ENCODE assay signal across 23 cellular contexts in genomic region chr12:6058481-6059161, GRCh38.
DNase-seq lines count a peak whose midpoint lies in the region; ATAC-seq and TF ChIP-seq lines count a peak whose summit lies in the region.
"Had no signal": no experiment of that assay in that cellular context is flagged by ENCODE, and none has a peak within 500 bp of the region (broad histone marks: within the 10 kb centered on the region; RNA-seq: fewer than 3 reads in every experiment).

No MANE protein-coding gene starts in this region.

- no peak overlapping the region for H3K4ac ChIP-seq in mesendoderm (ENCODE audit: low read depth, low read length)

- peaks cover 10% of the 10 kb centered on the region for H3K27me3 Mint-ChIP-seq in endodermal cell (ENCODE audit: insufficient read depth)
- H3K27me3 Mint-ChIP-seq in CD8-positive, alpha-beta T cell (ENCODE audit: low read depth): peaks cover 3% of the 10 kb centered on the region

- 75 to 98% methylated on average over 6 to 15 of the region's 15 CpGs for WGBS in endodermal cell (ENCODE audit: insufficient coverage in 1 of 2, insufficient read length in 1 of 2), 2 experiments
- no CpG with 5 or more reads among the region's 15 CpGs for WGBS in mesendoderm (ENCODE audit: extremely low coverage, insufficient coverage, low lambda C conversion rate)

- peak overlapping the region; percentile 3 for H3K4me3 ChIP-seq in NT2/D1 (ENCODE audit: insufficient read length, low read depth)
- no peak overlapping the region for H3K4me3 ChIP-seq in endodermal cell (ENCODE audit: low read length)
- no peak overlapping the region for H3K4me3 ChIP-seq in mesendoderm (ENCODE audit: low read length)
- H3K4me3 ChIP-seq in CD8-positive, alpha-beta T cell (ENCODE audit: low read depth, low read length): no peak overlapping the region
- H3K4me3 ChIP-seq: BLaER1 had no signal

- H2BK5ac ChIP-seq in mesendoderm (ENCODE audit: low read length): no peak overlapping the region

- POLR2A ChIA-PET in CD8-positive, alpha-beta T cell (lab: Charles Lee): no interaction called here

- peaks cover 37% of the 10 kb centered on the region for H3K4me1 Mint-ChIP-seq in endodermal cell
- peaks cover 14% of the 10 kb centered on the region for H3K4me1 Mint-ChIP-seq in CD8-positive, alpha-beta T cell (ENCODE audit: low read depth)

- H3K79me1 ChIP-seq in mesendoderm (ENCODE audit: low read length): no peaks in the 10 kb centered on the region

- no peak overlapping the region for H3K4me3 Mint-ChIP-seq in endodermal cell
- no peak overlapping the region for H3K4me3 Mint-ChIP-seq in CD8-positive, alpha-beta T cell

- H3K9ac ChIP-seq in NT2/D1 (ENCODE audit: insufficient read length, low read depth) (peak overlapping the region; percentile 83), endodermal cell (ENCODE audit: extremely low read depth, low read length, poor library complexity, severe bottlenecking) (no peak overlapping the region), mesendoderm (ENCODE audit: low read length) (no peak overlapping the region)
- H3K9ac ChIP-seq: BLaER1 had no signal

- H3K27me3 ChIP-seq in NT2/D1 (ENCODE audit: insufficient read depth, insufficient read length) (no peaks in the 10 kb centered on the region), endodermal cell (ENCODE audit: control insufficient read depth, insufficient read depth, low read length, poor library complexity, severe bottlenecking) (no peaks in the 10 kb centered on the region), mesendoderm (ENCODE audit: insufficient read depth, low read length, poor library complexity) (no peaks in the 10 kb centered on the region)
- H3K27me3 ChIP-seq in CD8-positive, alpha-beta T cell (ENCODE audit: insufficient read depth, low read length): no peaks in the 10 kb centered on the region

- no peak overlapping the region for H4K8ac ChIP-seq in mesendoderm (ENCODE audit: low read depth, low read length)

- H2BK15ac ChIP-seq in mesendoderm (replicated peaks; ENCODE audit: low read depth): no peak overlapping the region

- peaks cover 78% of the 10 kb centered on the region for H3K36me3 Mint-ChIP-seq in endodermal cell (ENCODE audit: low read depth)
- H3K36me3 Mint-ChIP-seq in CD8-positive, alpha-beta T cell: no peaks in the 10 kb centered on the region
- H3K36me3 Mint-ChIP-seq: CD4-positive, alpha-beta memory T cell had no signal

- H3K27ac Mint-ChIP-seq in endodermal cell: no peak overlapping the region
- H3K27ac Mint-ChIP-seq in CD8-positive, alpha-beta T cell: no peak overlapping the region
- H3K27ac Mint-ChIP-seq: CD4-positive, alpha-beta memory T cell had no signal

- H3K27ac ChIP-seq in C4-2B: peak overlapping the region; percentile 38
- no peak overlapping the region for H3K27ac ChIP-seq in endodermal cell (ENCODE audit: low read depth, low read length)
- H3K27ac ChIP-seq in mesendoderm (ENCODE audit: low read depth, low read length): no peak overlapping the region
- H3K27ac ChIP-seq in CD8-positive, alpha-beta T cell (ENCODE audit: low read depth, low read length): no peak overlapping the region
- H3K27ac ChIP-seq: 22Rv1, BLaER1 had no signal

- no peaks in the 10 kb centered on the region for H3K79me2 ChIP-seq in mesendoderm (ENCODE audit: control insufficient read depth, insufficient read depth, low read length)

- no peak overlapping the region for H2AK5ac ChIP-seq in mesendoderm (ENCODE audit: low read length)

- no peak overlapping the region for H3K4me2 ChIP-seq in mesendoderm (ENCODE audit: low read length)
- H3K4me2 ChIP-seq: BLaER1 had no signal

- peaks cover 35% of the 10 kb centered on the region for H3K4me1 ChIP-seq in NT2/D1 (ENCODE audit: insufficient read depth, insufficient read length)
- peaks cover 11% of the 10 kb centered on the region for H3K4me1 ChIP-seq in endodermal cell (ENCODE audit: control insufficient read depth, insufficient read depth, low read length)
- peaks cover 6% of the 10 kb centered on the region for H3K4me1 ChIP-seq in mesendoderm (ENCODE audit: control insufficient read depth, low read depth, low read length)
- H3K4me1 ChIP-seq in CD8-positive, alpha-beta T cell (ENCODE audit: insufficient read depth, low read length): peaks cover 8% of the 10 kb centered on the region

- peak overlapping the region; percentile 53 for H3K23ac ChIP-seq in mesendoderm (ENCODE audit: low read length)

- intact Hi-C loops in CD8-positive, alpha-beta T cell (cut with DNase I, micrococcal nuclease): no loop called here

- no peaks in the 10 kb centered on the region for H3K9me3 Mint-ChIP-seq in endodermal cell
- H3K9me3 Mint-ChIP-seq in CD8-positive, alpha-beta T cell: no peaks in the 10 kb centered on the region
- H3K9me3 Mint-ChIP-seq: CD4-positive, alpha-beta memory T cell had no signal

- no peak overlapping the region for H2BK120ac ChIP-seq in mesendoderm (ENCODE audit: low read depth, low read length)

- peak overlapping the region; percentile 95 for H3K56ac ChIP-seq in mesendoderm (ENCODE audit: low read length)

- DNase-seq in NT2/D1 (ENCODE audit: low read depth, low spot score) (no peak), endodermal cell (peak; percentile 63), mesendoderm (no peak), NCI-H2171 treated with DMSO at 0.1 percent for 48 hours (lab: John Stamatoyannopoulos, UW) (no peak), kidney tubule cell (ENCODE audit: low spot score) (no peak), GDM1 (lab: John Stamatoyannopoulos, UW) (no peak)
- DNase-seq in CD8-positive, alpha-beta T cell: no peak
- DNase-seq: ACHN; CD4-positive, alpha-beta memory T cell; DMS153; GF-D8; KBM-7; NCI-H1092 treated with DMSO at 0.1 percent for 48 hours; NCI-H1436 treated with DMSO at 0.1 percent for 48 hours; NCI-H1930; NCI-H2227 treated with DMSO at 0.1 percent for 48 hours; NCI-H510A; NCI-H82; Right ventricle myocardium superior; SW 1271 had no signal

- H3K9me3 ChIP-seq in NT2/D1 (ENCODE audit: insufficient read depth, low read length) (no peaks in the 10 kb centered on the region), endodermal cell (ENCODE audit: control insufficient read depth, low read length) (no peaks in the 10 kb centered on the region)
- H3K9me3 ChIP-seq in CD8-positive, alpha-beta T cell (ENCODE audit: low read length): no peaks in the 10 kb centered on the region
- H3K9me3 ChIP-seq: BLaER1 had no signal

- no peak for ATAC-seq in CD8-positive, alpha-beta T cell

- H4K5ac ChIP-seq in mesendoderm (ENCODE audit: low read length): no peak overlapping the region

- H3K36me3 ChIP-seq in NT2/D1 (ENCODE audit: insufficient read depth, insufficient read length, low read length): no peaks in the 10 kb centered on the region
- H3K36me3 ChIP-seq in endodermal cell (ENCODE audit: control insufficient read depth, insufficient read depth, low read length): peaks cover 37% of the 10 kb centered on the region
- H3K36me3 ChIP-seq in mesendoderm (ENCODE audit: control insufficient read depth, insufficient read depth, low read length): no peaks in the 10 kb centered on the region
- H3K36me3 ChIP-seq in CD8-positive, alpha-beta T cell (ENCODE audit: insufficient read depth, low read length): no peaks in the 10 kb centered on the region
- H3K36me3 ChIP-seq: BLaER1 had no signal

- H3K18ac ChIP-seq in mesendoderm (ENCODE audit: low read length): no peak overlapping the region

- TF ChIP-seq CTCF in C4-2B (conservative IDR thresholded peaks at IDR 0.05) (no peak), endodermal cell (conservative IDR thresholded peaks at IDR 0.05) (no peak)
- no peak for TF ChIP-seq CTCF in CD8-positive, alpha-beta T cell (IDR thresholded peaks at IDR 0.05)

- CTCF ChIA-PET in CD8-positive, alpha-beta T cell (lab: Charles Lee): interaction anchor here (0.7 to 7.6 kb wide), 5 partner anchors 9 to 227 kb away, joined by 3 to 61 read pairs (median 5); no protein-coding TSS in a partner anchor
